ENCODE assay signal across 35 cellular contexts in genomic region chr2:20159411-20159810, GRCh38.
"Had no signal": no experiment of that assay in that cellular context is flagged by ENCODE, and none has a peak within 500 bp of the region (broad histone marks: within the 10 kb centered on the region; RNA-seq: fewer than 3 reads in every experiment).

No MANE protein-coding gene starts in this region.

- H3K27me3 ChIP-seq: MG63 had no signal

- H3K4me3 ChIP-seq: MG63 had no signal

- H3K36me3 ChIP-seq: MG63 had no signal

- H3K9me3 ChIP-seq: MG63 had no signal

- DNase-seq: Kasumi-1, MG63, MM.1S, MV-4-11, NCI-H1048, NCI-H1092, NCI-H1092 treated with DMSO at 0.1 percent for 48 hours, NCI-H1105, NCI-H1105 treated with DMSO at 0.1 percent for 48 hours, NCI-H1417, NCI-H1417 treated with DMSO at 0.1 percent for 48 hours, NCI-H1436, NCI-H1436 treated with DMSO at 0.1 percent for 48 hours, NCI-H146, NCI-H1694, NCI-H1694 treated with DMSO at 0.1 percent for 48 hours, NCI-H187, NCI-H187 treated with DMSO at 0.1 percent for 48 hours, NCI-H1930, NCI-H2029, NCI-H2029 treated with DMSO at 0.1 percent for 48 hours, NCI-H2081, NCI-H2081 treated with DMSO at 0.1 percent for 48 hours, NCI-H2107, NCI-H2171, NCI-H2171 treated with DMSO at 0.1 percent for 48 hours, NCI-H2227 treated with DMSO at 0.1 percent for 48 hours, NCI-H226, NCI-H345, NCI-H446, NCI-H446 treated with DMSO at 0.1 percent for 48 hours, NCI-H510A, NCI-H510A treated with DMSO at 0.1 percent for 48 hours, NCI-H524, NCI-H524 treated with DMSO at 0.1 percent for 48 hours had no signal
